ENCODE assay signal across 20 cellular contexts in genomic region chr11:10058356-10058755, GRCh38.
DNase-seq lines count a peak whose midpoint lies in the region; TF ChIP-seq lines count a peak whose summit lies in the region.
"Had no signal": no experiment of that assay in that cellular context is flagged by ENCODE, and none has a peak within 500 bp of the region (broad histone marks: within the 10 kb centered on the region; RNA-seq: fewer than 3 reads in every experiment).

No MANE protein-coding gene starts in this region.

- H2AFZ ChIP-seq in fibroblast of lung (ENCODE audit: low read length) = no peak overlapping the region

- DNase-seq in ELR (ENCODE audit: low read depth) = peak; percentile 23
- peak; percentile 36 for DNase-seq in amniotic epithelial cell (ENCODE audit: low read depth)
- DNase-seq in fibroblast of lung (ENCODE audit: low read depth in 2 of 2) = peak; percentile 22 to 26
- DNase-seq in DMS79 treated with DMSO at 0.1 percent for 48 hours (lab: John Stamatoyannopoulos, UW) = no peak
- DNase-seq in activated CD4-positive, alpha-beta memory T cell treated with anti-CD3 and anti-CD28 coated beads, Interleukin-2, amount 10 ng/mL, durations not matched to agents 7 days and 5 days = no peak
- no peak for DNase-seq in NCI-H2081 (lab: John Stamatoyannopoulos, UW)
- DNase-seq: ACHN; C1 segment of cervical spinal cord; CD8-positive, alpha-beta memory T cell; DMS53; H9; Kasumi-1; MG63; NCI-H1092; NCI-H2081 treated with DMSO at 0.1 percent for 48 hours; NCI-H510A treated with DMSO at 0.1 percent for 48 hours; NCI-H774; RPMI8226; SIG-M5 had no signal

- H3K27me3 Mint-ChIP-seq in activated CD4-positive, alpha-beta memory T cell treated with anti-CD3 and anti-CD28 coated beads, Interleukin-2, amount 10 ng/mL, durations not matched to agents 7 days and 5 days = no peaks in the 10 kb centered on the region

- H3K27me3 ChIP-seq in fibroblast of lung (ENCODE audit: control insufficient read depth, insufficient read depth, low read length) (no peaks in the 10 kb centered on the region), skeletal muscle satellite cell (ENCODE audit: control insufficient read depth, insufficient read depth, low read length) (no peaks in the 10 kb centered on the region)
- H3K27me3 ChIP-seq: MG63 had no signal

- H4K20me1 ChIP-seq in fibroblast of lung (ENCODE audit: control insufficient read depth, extremely low read depth, insufficient read depth, low read length) = no peaks in the 10 kb centered on the region

- H3K4me3 Mint-ChIP-seq in activated CD4-positive, alpha-beta memory T cell treated with anti-CD3 and anti-CD28 coated beads, Interleukin-2, amount 10 ng/mL, durations not matched to agents 7 days and 5 days = no peak overlapping the region
- H3K4me3 Mint-ChIP-seq: CD8-positive, alpha-beta memory T cell; H9 had no signal

- H3K36me3 ChIP-seq in fibroblast of lung (ENCODE audit: control insufficient read depth, insufficient read depth, low read length) (no peaks in the 10 kb centered on the region), skeletal muscle satellite cell (ENCODE audit: insufficient read depth, low read length) (no peaks in the 10 kb centered on the region)
- H3K36me3 ChIP-seq: MG63 had no signal

- H3K9me3 ChIP-seq in fibroblast of lung (ENCODE audit: control insufficient read depth, insufficient read depth, low read depth, low read length) (no peaks in the 10 kb centered on the region), skeletal muscle satellite cell (replicated peaks; ENCODE audit: low read length) (peaks cover 6% of the 10 kb centered on the region)

- H3K4me1 ChIP-seq in fibroblast of lung (ENCODE audit: control insufficient read depth, extremely low read depth, insufficient read depth, low read length) = no peaks in the 10 kb centered on the region
- peaks cover 10% of the 10 kb centered on the region for H3K4me1 ChIP-seq in skeletal muscle satellite cell (ENCODE audit: control insufficient read depth, insufficient read depth, low read length)

- H3K4me3 ChIP-seq in fibroblast of lung (replicated peaks in 1 of 4; ENCODE audit: control extremely low read depth in 1 of 4, insufficient read depth in 1 of 4, low read depth in 3 of 4, low read length in 4 of 4) (no peak overlapping the region), skeletal muscle satellite cell (ENCODE audit: low read length) (no peak overlapping the region)
- H3K4me3 ChIP-seq: MG63 had no signal

- no peaks in the 10 kb centered on the region for H3K36me3 Mint-ChIP-seq in activated CD4-positive, alpha-beta memory T cell treated with anti-CD3 and anti-CD28 coated beads, Interleukin-2, amount 10 ng/mL, durations not matched to agents 7 days and 5 days (ENCODE audit: low read depth)

- no peak for TF ChIP-seq CTCF in fibroblast of lung (conservative IDR thresholded peaks at IDR 0.05 in 1 of 2, IDR thresholded peaks at IDR 0.05 in 1 of 2; ENCODE audit: low read depth in 1 of 2, low read length in 2 of 2)

- H3K9ac ChIP-seq in fibroblast of lung (ENCODE audit: insufficient read depth, low read length) = no peak overlapping the region
- H3K9ac ChIP-seq in skeletal muscle satellite cell (ENCODE audit: low read depth, low read length) = no peak overlapping the region

- POLR2A ChIA-PET in activated CD4-positive, alpha-beta memory T cell treated with anti-CD3 and anti-CD28 coated beads, Interleukin-2, amount 10 ng/mL, durations not matched to agents 7 days and 5 days (lab: Charles Lee) = no interaction called here

- H3K4me2 ChIP-seq in fibroblast of lung (ENCODE audit: extremely low read depth, insufficient read depth, low read length) = peak overlapping the region; percentile 44
- peak overlapping the region; percentile 35 for H3K4me2 ChIP-seq in skeletal muscle satellite cell (ENCODE audit: low read length)

- H3K27ac ChIP-seq in fibroblast of lung (ENCODE audit: insufficient read depth, low read length) = no peak overlapping the region

- peaks cover 11% of the 10 kb centered on the region for H3K79me2 ChIP-seq in fibroblast of lung (ENCODE audit: control insufficient read depth, insufficient read depth, low read length)

- H3K4me1 Mint-ChIP-seq in activated CD4-positive, alpha-beta memory T cell treated with anti-CD3 and anti-CD28 coated beads, Interleukin-2, amount 10 ng/mL, durations not matched to agents 7 days and 5 days = no peaks in the 10 kb centered on the region
- H3K4me1 Mint-ChIP-seq: H9 had no signal

- no peak overlapping the region for H3K27ac Mint-ChIP-seq in activated CD4-positive, alpha-beta memory T cell treated with anti-CD3 and anti-CD28 coated beads, Interleukin-2, amount 10 ng/mL, durations not matched to agents 7 days and 5 days
- H3K27ac Mint-ChIP-seq: CD8-positive, alpha-beta memory T cell; H9 had no signal

- CTCF ChIA-PET in activated CD4-positive, alpha-beta memory T cell treated with anti-CD3 and anti-CD28 coated beads, Interleukin-2, amount 10 ng/mL, durations not matched to agents 7 days and 5 days (lab: Charles Lee) = no interaction called here

- H3K9me3 Mint-ChIP-seq in activated CD4-positive, alpha-beta memory T cell treated with anti-CD3 and anti-CD28 coated beads, Interleukin-2, amount 10 ng/mL, durations not matched to agents 7 days and 5 days = peaks cover 32% of the 10 kb centered on the region

Comparison
In these comparisons a context has a peak if more than half of its experiments do, and no peak if none do; other contexts are left out.
1. DNase-seq: peak in ELR (single experiment), amniotic epithelial cell (single experiment) and fibroblast of lung (2 of 2); none in DMS79 treated with DMSO at 0.1 percent for 48 hours (single experiment), activated CD4-positive, alpha-beta memory T cell treated with anti-CD3 and anti-CD28 coated beads, Interleukin-2, amount 10 ng/mL, durations not matched to agents 7 days and 5 days (single experiment) and NCI-H2081 (0 of 2).